In the genomic region with DNA sequence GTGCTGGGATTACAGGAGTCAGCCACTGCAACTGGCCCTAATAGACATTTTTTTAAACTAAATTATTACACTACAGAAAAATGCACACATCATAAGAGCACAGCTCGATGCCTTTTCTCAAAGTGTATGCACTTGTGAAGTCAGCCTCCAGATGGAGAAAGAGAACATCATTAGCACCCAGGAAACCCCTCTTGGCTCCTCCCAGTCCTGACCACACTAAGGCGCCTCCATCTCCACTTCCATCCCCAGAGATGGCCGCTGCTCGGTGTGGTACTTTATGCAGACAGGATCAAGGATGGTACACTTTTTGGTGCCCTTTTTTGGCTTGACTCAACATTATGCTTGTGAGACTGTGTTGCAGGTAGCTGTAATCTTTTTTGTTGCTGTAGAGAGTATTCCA, we compare ENCODE assay signal across 32 cellular contexts. TPM values are rescaled to one million over a fixed set of nuclear protein-coding genes. Genes with fewer than 3 reads are reported as not detected.
DNase-seq lines count a peak whose midpoint lies in the region; ATAC-seq, FAIRE-seq and TF ChIP-seq lines count a peak whose summit lies in the region.
"Had no signal": no experiment of that assay in that cellular context is flagged by ENCODE, and none has a peak within 500 bp of the region (broad histone marks: within the 10 kb centered on the region; RNA-seq: fewer than 3 reads in every experiment).

No MANE protein-coding gene starts in this region.

- H3K4me1 ChIP-seq in A549, result no peaks in the 10 kb centered on the region
- H3K4me1 ChIP-seq in foreskin keratinocyte, result no peaks in the 10 kb centered on the region
- H3K4me1 ChIP-seq: breast epithelium, lower lobe of right lung had no signal

- H3K4me2 ChIP-seq in A549, result no peak overlapping the region
- H3K4me2 ChIP-seq: smooth muscle cell had no signal

- DNase-seq in A549 (ENCODE audit: low read depth in 1 of 2, low spot score in 1 of 2), result peak; percentile 41 to 44
- peak; percentile 68 for DNase-seq in H7
- DNase-seq in RPMI7951 (ENCODE audit: low read depth), result peak; percentile 28
- DNase-seq in foreskin keratinocyte, result no peak
- DNase-seq in SW480 (ENCODE audit: low spot score), result no peak
- DNase-seq in activated CD4-positive, CD25-positive, alpha-beta regulatory T cell (lab: John Stamatoyannopoulos, UW), result no peak
- DNase-seq in NCI-H524 treated with DMSO at 0.1 percent for 48 hours (lab: John Stamatoyannopoulos, UW), result no peak
- DNase-seq: activated CD4-positive, alpha-beta T cell treated with anti-CD3 and anti-CD28 coated beads, Interleukin-2, amount 10 ng/mL, durations not matched to agents 24 days and 14 days; activated CD8-positive, alpha-beta memory T cell treated with anti-CD3 and anti-CD28 coated beads, Interleukin-2, amount 10 ng/mL, durations not matched to agents 7 days and 5 days; activated naive CD4-positive, alpha-beta T cell; activated T-cell treated with anti-CD3 and anti-CD28 coated beads, Interleukin-2, amount 50 U/mL, for 48 hours; amygdala; colonic mucosa; COR-L47; DMS79 treated with DMSO at 0.1 percent for 48 hours; effector memory CD8-positive, alpha-beta T cell; foreskin fibroblast; heart right ventricle; HFFc6; lower lobe of right lung; natural killer cell; NCI-H2029; NCI-H774; retina; stimulated activated CD4-positive, alpha-beta T cell treated with anti-CD3 and anti-CD28 coated beads, Interleukin-2, amount 100 ng/mL, for 24 hours; T-helper 9 cell; transverse colon had no signal

- peak in 1 of 2 experiments; percentile 7; a peak in 1 of 5 replicates for TF ChIP-seq RAD21 in A549 (conservative IDR thresholded peaks at IDR 0.05 in 1 of 2, IDR thresholded peaks at IDR 0.05 in 1 of 2)

- no peak for FAIRE-seq in A549 (lab: Jason Lieb, UNC)

- no peak for TF ChIP-seq EP300 in A549 (IDR thresholded peaks at IDR 0.05)

- peaks cover 2% of the 10 kb centered on the region for H3K36me3 ChIP-seq in H7 (replicated peaks; ENCODE audit: control insufficient read depth, insufficient read depth, low read length)
- H3K36me3 ChIP-seq: breast epithelium, colonic mucosa, lower lobe of right lung, transverse colon had no signal

- H3K4me3 ChIP-seq in A549, result no peak overlapping the region
- H3K4me3 ChIP-seq in H7 (ENCODE audit: insufficient read depth, low read depth, low read length), result no peak overlapping the region
- H3K4me3 ChIP-seq: BLaER1, breast epithelium, colonic mucosa, heart right ventricle, lower lobe of right lung, smooth muscle cell, transverse colon had no signal

- no peak for TF ChIP-seq CTCF in A549 (IDR thresholded peaks at IDR 0.05)
- TF ChIP-seq CTCF in foreskin keratinocyte (conservative IDR thresholded peaks at IDR 0.05), result peak; percentile 25

- ATAC-seq in A549, result peak in 1 of 2 experiments; percentile 53; a peak in 3 of 6 replicates
- ATAC-seq in foreskin keratinocyte, result no peak
- no peak for ATAC-seq in HG03280 (IDR thresholded peaks at IDR 0.05; ENCODE audit: unreplicated experiment)
- ATAC-seq: activated CD8-positive, alpha-beta memory T cell treated with anti-CD3 and anti-CD28 coated beads, Interleukin-2, amount 10 ng/mL, durations not matched to agents 7 days and 5 days; effector memory CD8-positive, alpha-beta T cell; heart right ventricle; lower lobe of right lung; natural killer cell had no signal

- H3K27me3 ChIP-seq in H7 (ENCODE audit: control insufficient read depth, insufficient read depth, low read length), result no peaks in the 10 kb centered on the region
- H3K27me3 ChIP-seq in foreskin keratinocyte, result no peaks in the 10 kb centered on the region
- H3K27me3 ChIP-seq: BLaER1, breast epithelium, colonic mucosa, heart right ventricle, transverse colon had no signal

- TF ChIP-seq POLR2A in A549 (IDR thresholded peaks at IDR 0.05; ENCODE audit: low read length), result no peak

- no peaks in the 10 kb centered on the region for H3K9me3 ChIP-seq in A549
- H3K9me3 ChIP-seq: BLaER1, breast epithelium, colonic mucosa, heart right ventricle, lower lobe of right lung, transverse colon had no signal

- WGBS in A549 (ENCODE audit: missing lambda C conversion rate), result 79% methylated on average over 4 of the region's 4 CpGs

- POLR2A ChIA-PET in A549 (lab: Yijun Ruan, JAX), result no interaction called here

- no peak overlapping the region for H3K27ac ChIP-seq in A549
- H3K27ac ChIP-seq in foreskin keratinocyte, result no peak overlapping the region
- H3K27ac ChIP-seq: BLaER1, breast epithelium, colonic mucosa, heart right ventricle, lower lobe of right lung, transverse colon, VCaP had no signal

- CTCF ChIA-PET in A549 (lab: Yijun Ruan, JAX), result interaction anchor here (0.8 to 7.3 kb wide), 7 partner anchors 9 to 278 kb away, joined by 3 to 61 read pairs (median 9); no protein-coding TSS in a partner anchor

TF ChIP-seq in A549, 52 proteins besides CTCF, POLR2A, EP300 and RAD21:
- no peak for TF ChIP-seq RCOR1 (IDR thresholded peaks at IDR 0.05; ENCODE audit: low read depth, low read length)
- TF ChIP-seq HEYL (CRISPR knock-in tag; IDR thresholded peaks at IDR 0.05), result no peak
- TF ChIP-seq, protein P1, sequence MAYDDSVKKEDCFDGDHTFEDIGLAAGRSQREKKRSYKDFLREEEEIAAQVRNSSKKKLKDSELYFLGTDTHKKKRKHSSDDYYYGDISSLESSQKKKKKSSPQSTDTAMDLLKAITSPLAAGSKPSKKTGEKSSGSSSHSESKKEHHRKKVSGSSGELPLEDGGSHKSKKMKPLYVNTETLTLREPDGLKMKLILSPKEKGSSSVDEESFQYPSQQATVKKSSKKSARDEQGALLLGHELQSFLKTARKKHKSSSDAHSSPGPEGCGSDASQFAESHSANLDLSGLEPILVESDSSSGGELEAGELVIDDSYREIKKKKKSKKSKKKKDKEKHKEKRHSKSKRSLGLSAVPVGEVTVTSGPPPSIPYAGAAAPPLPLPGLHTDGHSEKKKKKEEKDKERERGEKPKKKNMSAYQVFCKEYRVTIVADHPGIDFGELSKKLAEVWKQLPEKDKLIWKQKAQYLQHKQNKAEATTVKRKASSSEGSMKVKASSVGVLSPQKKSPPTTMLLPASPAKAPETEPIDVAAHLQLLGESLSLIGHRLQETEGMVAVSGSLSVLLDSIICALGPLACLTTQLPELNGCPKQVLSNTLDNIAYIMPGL (CRISPR knock-in tag; IDR thresholded peaks at IDR 0.05; ENCODE audit: borderline replicate concordance), result no peak
- TF ChIP-seq SMC3 (IDR thresholded peaks at IDR 0.05), result 0 out of 3 replicates have a peak, but pooled peaks have one; percentile 9
- TF ChIP-seq CBX2 (IDR thresholded peaks at IDR 0.05; ENCODE audit: borderline replicate concordance, low read depth), result no peak

RNA-seq across cellular contexts. Expression of a gene that starts 34.8 kb away (rescaled TPM):
- polyA plus RNA-seq in A549 (2011; rRNA removed) (65.1 and 84.4 TPM in 2 replicates), A549 (2017; fragmentation: RNase III; extraction: RNeasy Plus Mini Kit Qiagen cat#74134 plus additional on column Dnase treatment) (111 to 150 TPM (median 121 TPM) in 3 replicates), foreskin keratinocyte (97.0 and 119 TPM in 2 replicates)
- 199 and 238 TPM in 2 replicates for polyA plus RNA-seq in A549 (2012; cell fraction: cytosol; rRNA removed)
- polyA plus RNA-seq in A549 (2012; cell fraction: nucleus; rRNA removed), result 130 and 275 TPM in 2 replicates
- 37.3 and 46.5 TPM in 2 replicates for polyA minus RNA-seq in A549 (2011; rRNA and poly(A)+ RNA removed)
- 56.7 and 71.9 TPM in 2 replicates for total RNA-seq in H7 (2014; rRNA removed; shearing (Covaris generic))
- total RNA-seq in RPMI7951 (2014; rRNA removed; shearing (Covaris generic)), result 134 and 144 TPM in 2 replicates
- total RNA-seq in foreskin keratinocyte, result 101 and 116 TPM in 2 replicates

Comparison
In these comparisons a context has a peak if more than half of its experiments do, and no peak if none do; other contexts are left out.
1. DNase-seq: peak in A549 (2 of 2), H7 (single experiment) and RPMI7951 (single experiment); none in foreskin keratinocyte (0 of 2), SW480 (single experiment), activated CD4-positive, CD25-positive, alpha-beta regulatory T cell (0 of 4) and NCI-H524 treated with DMSO at 0.1 percent for 48 hours (single experiment).